In genomic region chr4:152382057-152382785, GRCh38 we compare ENCODE assay signal across 10 cellular contexts.
A peak's percentile ranks its signal among the peaks of the same experiment; 100 is the strongest.
DNase-seq lines count a peak whose midpoint lies in the region; ATAC-seq lines count a peak whose summit lies in the region.
"Had no signal": no experiment of that assay in that cellular context is flagged by ENCODE, and none has a peak within 500 bp of the region (broad histone marks: within the 10 kb centered on the region; RNA-seq: fewer than 3 reads in every experiment).

No MANE protein-coding gene starts in this region.

- no peaks in the 10 kb centered on the region for H3K27me3 ChIP-seq in stomach smooth muscle (ENCODE audit: control insufficient read depth in 1 of 2, insufficient read depth in 2 of 2, low read length in 2 of 2)

- POLR2A ChIA-PET in activated CD4-positive, alpha-beta T cell treated with anti-CD3 and anti-CD28 coated beads for 36 hours (lab: Charles Lee): no interaction called here

- H3K4me1 Mint-ChIP-seq in activated CD4-positive, alpha-beta T cell treated with anti-CD3 and anti-CD28 coated beads for 36 hours: peaks cover 11% of the 10 kb centered on the region
- peaks cover 19% of the 10 kb centered on the region for H3K4me1 Mint-ChIP-seq in stimulated activated memory B cell treated with anti-CD40 and anti-IgM and Interleukin-4, amounts not matched to agents 10 μg/mL and 1 μg/mL and 100 μg/mL, for 72 hours

- peak overlapping the region in 1 of 2 donors; percentile 6 for H3K9ac ChIP-seq in stomach smooth muscle (ENCODE audit: low read length in 2 of 2)

- CTCF ChIA-PET in activated CD4-positive, alpha-beta T cell treated with anti-CD3 and anti-CD28 coated beads for 36 hours (lab: Charles Lee): interaction anchor here (0.6 to 1.2 kb wide), 2 partner anchors 10 to 701 kb away, joined by 4 read pairs; no protein-coding TSS in a partner anchor

- H3K4me3 ChIP-seq in stomach smooth muscle (ENCODE audit: low read length in 2 of 2): peak overlapping the region; percentile 23 to 56

- no peaks in the 10 kb centered on the region for H3K36me3 Mint-ChIP-seq in activated CD4-positive, alpha-beta T cell treated with anti-CD3 and anti-CD28 coated beads for 36 hours (ENCODE audit: low read depth)
- H3K36me3 Mint-ChIP-seq in stimulated activated memory B cell treated with anti-CD40 and anti-IgM and Interleukin-4, amounts not matched to agents 10 μg/mL and 1 μg/mL and 100 μg/mL, for 72 hours: peaks cover 10% of the 10 kb centered on the region

- H3K4me3 Mint-ChIP-seq in activated CD4-positive, alpha-beta T cell treated with anti-CD3 and anti-CD28 coated beads for 36 hours: peak overlapping the region; percentile 50
- H3K4me3 Mint-ChIP-seq in stimulated activated memory B cell treated with anti-CD40 and anti-IgM and Interleukin-4, amounts not matched to agents 10 μg/mL and 1 μg/mL and 100 μg/mL, for 72 hours: no peak overlapping the region
- H3K4me3 Mint-ChIP-seq: CD14-positive monocyte had no signal

- DNase-seq in activated CD4-positive, alpha-beta T cell treated with anti-CD3 and anti-CD28 coated beads for 36 hours: no peak
- no peak for DNase-seq in activated CD4-positive, alpha-beta T cell treated with anti-CD3 and anti-CD28 coated beads for 48 hours
- peak; percentile 35 for DNase-seq in NCI-H748 treated with DMSO at 0.1 percent for 48 hours (lab: John Stamatoyannopoulos, UW)
- peak; percentile 9 for DNase-seq in glomerular visceral epithelial cell (ENCODE audit: extremely low spot score)
- no peak for DNase-seq in NCI-H69 (lab: John Stamatoyannopoulos, UW)
- no peak for DNase-seq in SKM-1 (lab: John Stamatoyannopoulos, UW; ENCODE audit: unreplicated experiment)

- H3K27ac ChIP-seq in stomach smooth muscle (ENCODE audit: low read length): no peak overlapping the region
- H3K27ac ChIP-seq: epithelial cell of prostate had no signal

- no peaks in the 10 kb centered on the region for H3K27me3 Mint-ChIP-seq in activated CD4-positive, alpha-beta T cell treated with anti-CD3 and anti-CD28 coated beads for 36 hours
- no peaks in the 10 kb centered on the region for H3K27me3 Mint-ChIP-seq in stimulated activated memory B cell treated with anti-CD40 and anti-IgM and Interleukin-4, amounts not matched to agents 10 μg/mL and 1 μg/mL and 100 μg/mL, for 72 hours

- H3K36me3 ChIP-seq in stomach smooth muscle (ENCODE audit: control insufficient read depth in 2 of 2, insufficient read depth in 2 of 2, low read length in 2 of 2): no peaks in the 10 kb centered on the region

- H3K9me3 Mint-ChIP-seq in activated CD4-positive, alpha-beta T cell treated with anti-CD3 and anti-CD28 coated beads for 36 hours (ENCODE audit: low read depth): no peaks in the 10 kb centered on the region
- peaks cover 3% of the 10 kb centered on the region for H3K9me3 Mint-ChIP-seq in stimulated activated memory B cell treated with anti-CD40 and anti-IgM and Interleukin-4, amounts not matched to agents 10 μg/mL and 1 μg/mL and 100 μg/mL, for 72 hours
- H3K9me3 Mint-ChIP-seq: CD14-positive monocyte had no signal

- no peaks in the 10 kb centered on the region for H3K9me3 ChIP-seq in stomach smooth muscle (ENCODE audit: control insufficient read depth in 2 of 2, low read length in 2 of 2)

- intact Hi-C loops in activated CD4-positive, alpha-beta T cell treated with anti-CD3 and anti-CD28 coated beads for 36 hours (cut with DNase I, micrococcal nuclease): no loop called here

- no peaks in the 10 kb centered on the region for H3K4me1 ChIP-seq in stomach smooth muscle (ENCODE audit: control insufficient read depth, insufficient read depth, low read length)

- no peak for ATAC-seq in activated CD4-positive, alpha-beta T cell treated with anti-CD3 and anti-CD28 coated beads for 36 hours
- no peak for ATAC-seq in stimulated activated memory B cell treated with anti-CD40 and anti-IgM and Interleukin-4, amounts not matched to agents 10 μg/mL and 1 μg/mL and 100 μg/mL, for 72 hours

- peak overlapping the region; percentile 76 for H3K27ac Mint-ChIP-seq in activated CD4-positive, alpha-beta T cell treated with anti-CD3 and anti-CD28 coated beads for 36 hours
- H3K27ac Mint-ChIP-seq in stimulated activated memory B cell treated with anti-CD40 and anti-IgM and Interleukin-4, amounts not matched to agents 10 μg/mL and 1 μg/mL and 100 μg/mL, for 72 hours: no peak overlapping the region

Comparison
In these comparisons a context has a peak if more than half of its experiments do, and no peak if none do; other contexts are left out.
1. DNase-seq: peak in NCI-H748 treated with DMSO at 0.1 percent for 48 hours (single experiment) and glomerular visceral epithelial cell (single experiment); none in activated CD4-positive, alpha-beta T cell treated with anti-CD3 and anti-CD28 coated beads for 36 hours (single experiment), activated CD4-positive, alpha-beta T cell treated with anti-CD3 and anti-CD28 coated beads for 48 hours (single experiment), NCI-H69 (single experiment) and SKM-1 (single experiment).